In genomic region chr1:54052470-54052933, GRCh38 we compare ENCODE assay signal across 9 cellular contexts. TPM values are rescaled to one million over a fixed set of nuclear protein-coding genes. Genes with fewer than 3 reads are reported as not detected.
DNase-seq lines count a peak whose midpoint lies in the region; ATAC-seq and TF ChIP-seq lines count a peak whose summit lies in the region.
"Had no signal": no experiment of that assay in that cellular context is flagged by ENCODE, and none has a peak within 500 bp of the region (broad histone marks: within the 10 kb centered on the region; RNA-seq: fewer than 3 reads in every experiment).

No MANE protein-coding gene starts in this region.

- no peak for ATAC-seq in CD4-positive, CD25-positive, alpha-beta regulatory T cell (ENCODE audit: low read depth in 2 of 2)
- ATAC-seq in GM18867 (IDR thresholded peaks at IDR 0.05; ENCODE audit: unreplicated experiment) = peak; percentile 13
- ATAC-seq in HG03378 (IDR thresholded peaks at IDR 0.05; ENCODE audit: unreplicated experiment) = peak; percentile 8
- no peak for ATAC-seq in GM21390 (IDR thresholded peaks at IDR 0.05; ENCODE audit: unreplicated experiment)

- peak overlapping the region; percentile 98 for H3K4me3 ChIP-seq in CD4-positive, CD25-positive, alpha-beta regulatory T cell (ENCODE audit: low read depth, low read length)
- H3K4me3 ChIP-seq in brain microvascular endothelial cell (ENCODE audit: low read depth, low read length) = peak overlapping the region; percentile 97

- peaks cover under 1 to 59% (median 42%) of the 10 kb centered on the region in 4 donors for H3K4me1 Mint-ChIP-seq in CD4-positive, CD25-positive, alpha-beta regulatory T cell

- in situ Hi-C loops in brain microvascular endothelial cell (cut with HindIII; ENCODE audit: low pct_ligation_motif_present, low sequenced_read_pairs) = no loop called here

- H3K4me1 ChIP-seq in CD4-positive, CD25-positive, alpha-beta regulatory T cell (ENCODE audit: control insufficient read depth, insufficient read depth, low read length, poor library complexity, severe bottlenecking) = peaks cover 69% of the 10 kb centered on the region

- H3K27ac ChIP-seq in CD4-positive, CD25-positive, alpha-beta regulatory T cell (ENCODE audit: insufficient read depth, low read length, poor library complexity, severe bottlenecking) = peak overlapping the region; percentile 93
- H3K27ac ChIP-seq in brain microvascular endothelial cell = peak overlapping the region; percentile 90

- H3K27me3 Mint-ChIP-seq in CD4-positive, CD25-positive, alpha-beta regulatory T cell = no peaks in the 10 kb centered on the region

- H3K9me3 Mint-ChIP-seq in CD4-positive, CD25-positive, alpha-beta regulatory T cell = no peaks in the 10 kb centered on the region

- no peak overlapping the region for H3K4me3 Mint-ChIP-seq in CD4-positive, CD25-positive, alpha-beta regulatory T cell

- H3K27ac Mint-ChIP-seq in CD4-positive, CD25-positive, alpha-beta regulatory T cell = no peak overlapping the region

- peaks cover 17% of the 10 kb centered on the region for H3K36me3 Mint-ChIP-seq in CD4-positive, CD25-positive, alpha-beta regulatory T cell

- H3K27me3 ChIP-seq in CD4-positive, CD25-positive, alpha-beta regulatory T cell (ENCODE audit: control insufficient read depth, insufficient read depth, low read length) = no peaks in the 10 kb centered on the region
- H3K27me3 ChIP-seq in brain microvascular endothelial cell (replicated peaks) = no peaks in the 10 kb centered on the region

- peaks cover 7% of the 10 kb centered on the region for H3K36me3 ChIP-seq in CD4-positive, CD25-positive, alpha-beta regulatory T cell (ENCODE audit: control insufficient read depth, insufficient read depth, low read length)
- no peaks in the 10 kb centered on the region for H3K36me3 ChIP-seq in brain microvascular endothelial cell (replicated peaks)

- peak in 2 of 3 donors; percentile 43 to 60 for DNase-seq in CD4-positive, CD25-positive, alpha-beta regulatory T cell
- DNase-seq in SHP77 treated with DMSO at 0.1 percent for 48 hours (lab: John Stamatoyannopoulos, UW) (peak; percentile 25), brain microvascular endothelial cell (peak; percentile 74), iPS-NIHi7 (ENCODE audit: extremely low spot score) (peak; percentile 28)
- DNase-seq in stimulated activated CD4-positive, alpha-beta T cell treated with anti-CD3 and anti-CD28 coated beads, Interleukin-12 subunit alpha, Interleukin-12 subunit beta, amount 100 ng/mL, for 48 hours (ENCODE audit: low read depth in 2 of 3, low spot score in 1 of 3) = peak; percentile 12 to 16 (median 16)

- no peaks in the 10 kb centered on the region for H3K9me3 ChIP-seq in CD4-positive, CD25-positive, alpha-beta regulatory T cell (ENCODE audit: control insufficient read depth in 2 of 2, low read length in 2 of 2)

- TF ChIP-seq CTCF in brain microvascular endothelial cell (IDR thresholded peaks at IDR 0.05; ENCODE audit: low read depth, low read length, missing control alignments) = no peak

RNA-seq across cellular contexts. Expression of gene TMEM59, which starts 0.5 kb away (rescaled TPM):
- total RNA-seq in CD4-positive, CD25-positive, alpha-beta regulatory T cell = 180 TPM
- polyA plus RNA-seq in CD4-positive, CD25-positive, alpha-beta regulatory T cell = 100 to 1,000 TPM; 605 to 863 (median 688) TPM

RNA-seq across cellular contexts. Expression of gene TCEANC2, which starts 0.9 kb away (rescaled TPM):
- 8.4 TPM for total RNA-seq in CD4-positive, CD25-positive, alpha-beta regulatory T cell
- 1 to 10 TPM; 3.6 to 6.9 (median 6.2) TPM for polyA plus RNA-seq in CD4-positive, CD25-positive, alpha-beta regulatory T cell

RNA-seq across cellular contexts. Expression of gene LDLRAD1, which starts 34.5 kb away (rescaled TPM):
- total RNA-seq in CD4-positive, CD25-positive, alpha-beta regulatory T cell = not detected
- polyA plus RNA-seq in CD4-positive, CD25-positive, alpha-beta regulatory T cell = not detected
- total RNA-seq: activated CD8-positive, alpha-beta memory T cell treated with anti-CD3 and anti-CD28 coated beads for 36 hours had no signal

Comparison
In these comparisons a context has a peak if more than half of its experiments do, and no peak if none do; other contexts are left out.
1. ATAC-seq: peak in GM18867 (single experiment) and HG03378 (single experiment); none in CD4-positive, CD25-positive, alpha-beta regulatory T cell (0 of 2) and GM21390 (single experiment).
2. DNase-seq: peak in every context shown above with its lines; median percentile 74 in brain microvascular endothelial cell; 52 in CD4-positive, CD25-positive, alpha-beta regulatory T cell; 28 in iPS-NIHi7; 25 in SHP77 treated with DMSO at 0.1 percent for 48 hours; 16 in stimulated activated CD4-positive, alpha-beta T cell treated with anti-CD3 and anti-CD28 coated beads, Interleukin-12 subunit alpha, Interleukin-12 subunit beta, amount 100 ng/mL, for 48 hours.